8 cellular contexts compared by ENCODE assay signal in the genomic region with DNA sequence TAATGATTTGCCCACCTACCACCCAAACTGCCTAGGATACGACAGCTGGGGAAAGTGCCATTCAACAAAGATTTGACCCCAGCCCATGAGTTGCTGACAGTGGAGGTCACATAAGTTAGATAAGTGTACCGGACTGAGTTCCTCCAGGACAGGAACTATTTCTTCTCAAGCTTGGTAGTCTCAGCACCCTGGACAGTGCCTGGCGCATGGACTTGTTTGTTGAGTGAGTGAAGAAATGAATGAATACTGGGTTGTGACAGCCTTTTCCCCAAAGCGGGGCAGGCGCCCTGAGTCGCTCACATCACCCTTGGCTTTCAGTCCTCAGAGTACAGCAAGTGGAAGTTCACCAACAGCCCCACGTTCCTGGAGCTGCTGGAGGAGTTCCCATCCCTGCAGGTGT.
DNase-seq lines count a peak whose midpoint lies in the region; TF ChIP-seq lines count a peak whose summit lies in the region.
"Not testable (repeated sequence)": the region's sequence is repeated elsewhere in the genome, so short reads cannot be mapped to it uniquely, and the experiment has no call there.

No MANE protein-coding gene starts in this region.

- H3K27me3 ChIP-seq in GM23248 (replicated peaks; ENCODE audit: insufficient read depth); MG63; SK-N-SH (ENCODE audit: insufficient read depth); hepatocyte; neuronal stem cell (ENCODE audit: control insufficient read depth in 3 of 3, insufficient read depth in 3 of 3, low read depth in 1 of 3, low read length in 3 of 3): not testable (repeated sequence)

- POLR2A ChIA-PET in SK-N-SH (lab: Yijun Ruan, JAX), result not testable (repeated sequence)

- H3F3A ChIP-seq in GM23248 (ENCODE audit: insufficient read depth); SK-N-SH (replicated peaks; ENCODE audit: insufficient read depth): not testable (repeated sequence)

- H3K9me3 Mint-ChIP-seq in activated naive CD4-positive, alpha-beta T cell treated with anti-CD3 and anti-CD28 coated beads for 36 hours, result not testable (repeated sequence)

- in situ Hi-C loops in GM23248 (cut with MboI), result not testable (repeated sequence)

- H3K36me3 Mint-ChIP-seq in activated naive CD4-positive, alpha-beta T cell treated with anti-CD3 and anti-CD28 coated beads for 36 hours (ENCODE audit: low read depth), result not testable (repeated sequence)

- not testable (repeated sequence) for H3K4me1 ChIP-seq in GM23248 (ENCODE audit: insufficient read depth); SK-N-SH (ENCODE audit: control insufficient read depth in 1 of 2, insufficient read depth in 2 of 2, low read depth in 1 of 2, low read length in 1 of 2); hepatocyte (ENCODE audit: insufficient read depth); neuronal stem cell (ENCODE audit: control insufficient read depth in 2 of 2, insufficient read depth in 1 of 2, low read depth in 1 of 2, low read length in 2 of 2)

- H2AK5ac ChIP-seq in neuronal stem cell (ENCODE audit: low read depth, low read length), result not testable (repeated sequence)

- TF ChIP-seq CTCF in SK-N-SH (IDR thresholded peaks at IDR 0.05); hepatocyte (IDR thresholded peaks at IDR 0.05; ENCODE audit: poor library complexity): not testable (repeated sequence)

- H3K27me3 Mint-ChIP-seq in activated naive CD4-positive, alpha-beta T cell treated with anti-CD3 and anti-CD28 coated beads for 36 hours (ENCODE audit: low read depth), result not testable (repeated sequence)

- not testable (repeated sequence) for H3K23ac ChIP-seq in neuronal stem cell (ENCODE audit: low read depth, low read length, poor library complexity)

- H3K79me1 ChIP-seq in neuronal stem cell (ENCODE audit: low read depth, low read length), result not testable (repeated sequence)

- H3K9me3 ChIP-seq in GM23248 (ENCODE audit: low read depth); MG63; SK-N-SH; hepatocyte (ENCODE audit: low read depth); neuronal stem cell (replicated peaks in 1 of 2; ENCODE audit: control insufficient read depth in 2 of 2, insufficient read depth in 1 of 2, low read depth in 1 of 2, low read length in 2 of 2): not testable (repeated sequence)

- not testable (repeated sequence) for H3K4ac ChIP-seq in neuronal stem cell (ENCODE audit: low read length)

- not testable (repeated sequence) for H3K4me3 Mint-ChIP-seq in activated naive CD4-positive, alpha-beta T cell treated with anti-CD3 and anti-CD28 coated beads for 36 hours

- not testable (repeated sequence) for H2BK120ac ChIP-seq in neuronal stem cell (ENCODE audit: low read depth, low read length)

- H3K4me2 ChIP-seq in GM23248 (ENCODE audit: unreplicated experiment); SK-N-SH; hepatocyte; neuronal stem cell (ENCODE audit: insufficient read depth, low read length, poor library complexity, severe bottlenecking): not testable (repeated sequence)

- not testable (repeated sequence) for H3K9me2 ChIP-seq in GM23248 (ENCODE audit: insufficient read depth); SK-N-SH; hepatocyte (replicated peaks; ENCODE audit: insufficient read depth)

- H3K27ac ChIP-seq in GM23248; SK-N-SH (ENCODE audit: low read depth in 2 of 2, low read length in 1 of 2); hepatocyte; neuronal stem cell (replicated peaks; ENCODE audit: low read length): not testable (repeated sequence)

- H2BK12ac ChIP-seq in neuronal stem cell (ENCODE audit: low read length), result not testable (repeated sequence)

- not testable (repeated sequence) for H3K4me3 ChIP-seq in GM23248; MG63; SK-N-SH (ENCODE audit: low read depth in 2 of 2, low read length in 1 of 2); hepatocyte; neuronal stem cell (ENCODE audit: low read length in 2 of 2)

- not testable (repeated sequence) for H3K9ac ChIP-seq in GM23248; SK-N-SH; neuronal stem cell (ENCODE audit: low read depth, low read length, poor library complexity)

- not testable (repeated sequence) for H3K36me3 ChIP-seq in GM23248 (ENCODE audit: low read depth); MG63; SK-N-SH (replicated peaks in 1 of 2; ENCODE audit: control insufficient read depth in 1 of 2, insufficient read depth in 2 of 2, low read length in 1 of 2); hepatocyte (replicated peaks; ENCODE audit: insufficient read depth, low read depth); neuronal stem cell (replicated peaks in 1 of 2; ENCODE audit: control insufficient read depth in 2 of 2, insufficient read depth in 2 of 2, low read length in 2 of 2)

- not testable (repeated sequence) for H3K79me2 ChIP-seq in GM23248 (ENCODE audit: insufficient read depth); SK-N-SH (ENCODE audit: insufficient read depth); hepatocyte

- TF ChIP-seq EP300 in SK-N-SH (IDR thresholded peaks at IDR 0.05; ENCODE audit: borderline replicate concordance in 1 of 2, low read depth in 1 of 2, low read length in 1 of 2), result not testable (repeated sequence)

- 21 to 27% methylated on average over 7 of the region's 7 CpGs for WGBS in GM23248 (ENCODE audit: low coverage in 1 of 2, low lambda C conversion rate in 2 of 2, missing lambda C conversion rate in 2 of 2), 2 experiments
- WGBS in SK-N-SH (ENCODE audit: low lambda C conversion rate), result 28% methylated on average over 5 of the region's 7 CpGs
- 30% methylated on average over 7 of the region's 7 CpGs for WGBS in hepatocyte (ENCODE audit: low lambda C conversion rate, missing lambda C conversion rate)
- WGBS in neuronal stem cell (ENCODE audit: extremely low coverage in 2 of 2, insufficient read length in 2 of 2, insufficient replicate concordance in 1 of 2), 2 donors, result no CpG with 5 or more reads among the region's 7 CpGs

- TF ChIP-seq RAD21 in SK-N-SH (IDR thresholded peaks at IDR 0.05; ENCODE audit: low read length), result not testable (repeated sequence)

- not testable (repeated sequence) for H2BK5ac ChIP-seq in neuronal stem cell (ENCODE audit: low read length)

- H3K14ac ChIP-seq in neuronal stem cell (ENCODE audit: low read length), result not testable (repeated sequence)

- not testable (repeated sequence) for H4K8ac ChIP-seq in neuronal stem cell (ENCODE audit: low read depth, low read length)

- peak; percentile 50 for DNase-seq in A172 (ENCODE audit: low spot score)
- DNase-seq in GM23248, result peak; percentile 20
- DNase-seq in MG63, result peak; percentile 12
- DNase-seq in SK-N-SH, result not testable (repeated sequence)
- DNase-seq in activated naive CD4-positive, alpha-beta T cell treated with anti-CD3 and anti-CD28 coated beads for 36 hours, result peak; percentile 59
- DNase-seq in ecto neural progenitor cell (ENCODE audit: low spot score), result peak; percentile 84
- peak; percentile 71 for DNase-seq in hepatocyte (ENCODE audit: low spot score)
- peak; percentile 2 for DNase-seq in neuronal stem cell (ENCODE audit: low spot score)

- not testable (repeated sequence) for H3K18ac ChIP-seq in neuronal stem cell (ENCODE audit: low read length)

- H4K91ac ChIP-seq in neuronal stem cell (ENCODE audit: low read depth, low read length, poor library complexity), result not testable (repeated sequence)

- not testable (repeated sequence) for H3K4me1 Mint-ChIP-seq in activated naive CD4-positive, alpha-beta T cell treated with anti-CD3 and anti-CD28 coated beads for 36 hours (ENCODE audit: low read depth)

- H3K27ac Mint-ChIP-seq in activated naive CD4-positive, alpha-beta T cell treated with anti-CD3 and anti-CD28 coated beads for 36 hours, result not testable (repeated sequence)

- H2BK15ac ChIP-seq in neuronal stem cell (ENCODE audit: low read length), result not testable (repeated sequence)

- intact Hi-C loops in activated naive CD4-positive, alpha-beta T cell treated with anti-CD3 and anti-CD28 coated beads for 36 hours (cut with micrococcal nuclease), result not testable (repeated sequence)

- not testable (repeated sequence) for H4K20me1 ChIP-seq in GM23248 (ENCODE audit: insufficient read depth); SK-N-SH (ENCODE audit: insufficient read depth); hepatocyte (ENCODE audit: insufficient read depth, poor library complexity, severe bottlenecking)

- H2AFZ ChIP-seq in GM23248; SK-N-SH (ENCODE audit: low read depth); hepatocyte; neuronal stem cell (ENCODE audit: low read length): not testable (repeated sequence)

- CTCF ChIA-PET in SK-N-SH (lab: Yijun Ruan, JAX), result not testable (repeated sequence)
- CTCF ChIA-PET in activated naive CD4-positive, alpha-beta T cell treated with anti-CD3 and anti-CD28 coated beads for 36 hours (lab: Charles Lee), result interaction anchor here (0.6 kb wide), 1 partner anchor 179 kb away, joined by 6 read pairs; no protein-coding TSS in a partner anchor
